8 cellular contexts compared by ENCODE assay signal in genomic region chr3:99023590-99024192, GRCh38.
A peak's percentile ranks its signal among the peaks of the same experiment; 100 is the strongest.
DNase-seq lines count a peak whose midpoint lies in the region; ATAC-seq and TF ChIP-seq lines count a peak whose summit lies in the region.

No MANE protein-coding gene starts in this region.

- no peak overlapping the region for H3K27ac ChIP-seq in right lobe of liver

- H3K4me3 ChIP-seq in right lobe of liver: no peak overlapping the region

- DNase-seq in NCI-H1436 (lab: John Stamatoyannopoulos, UW) (peak; percentile 36), NCI-H1436 treated with DMSO at 0.1 percent for 48 hours (lab: John Stamatoyannopoulos, UW) (no peak), LoVo (ENCODE audit: low spot score) (peak; percentile 35), astrocyte of the hippocampus (ENCODE audit: low read depth, low spot score) (peak; percentile 66), right lobe of liver (no peak), NCI-H226 (no peak)
- DNase-seq in activated CD4-positive, alpha-beta T cell treated with anti-CD3 and anti-CD28 coated beads, Interleukin-2, amount 50 U/mL, for 48 hours: no peak

- peak; percentile 56 to 66 (median 60) for TF ChIP-seq CTCF in right lobe of liver (IDR thresholded peaks at IDR 0.05)

- H3K4me1 ChIP-seq in right lobe of liver: no peaks in the 10 kb centered on the region

- WGBS in right lobe of liver (ENCODE audit: insufficient coverage, low coverage, low lambda C conversion rate, missing lambda C conversion rate): 20% methylated on average over 2 of the region's 2 CpGs

- no peaks in the 10 kb centered on the region for H3K9me3 ChIP-seq in right lobe of liver

- TF ChIP-seq POLR2A in right lobe of liver (IDR thresholded peaks at IDR 0.05): no peak

- ATAC-seq in GM21737 (IDR thresholded peaks at IDR 0.05; ENCODE audit: unreplicated experiment): peak; percentile 72
- ATAC-seq in right lobe of liver: peak; percentile 64 to 76 (median 70)

- no peaks in the 10 kb centered on the region for H3K27me3 ChIP-seq in right lobe of liver

- H3K36me3 ChIP-seq in right lobe of liver: no peaks in the 10 kb centered on the region

- intact Hi-C loops in right lobe of liver (cut with DNase I): no loop called here

Comparison
In these comparisons a context has a peak if more than half of its experiments do, and no peak if none do; other contexts are left out.
1. DNase-seq: peak in NCI-H1436 (single experiment), LoVo (single experiment) and astrocyte of the hippocampus (single experiment); none in NCI-H1436 treated with DMSO at 0.1 percent for 48 hours (single experiment), right lobe of liver (0 of 3), NCI-H226 (single experiment) and activated CD4-positive, alpha-beta T cell treated with anti-CD3 and anti-CD28 coated beads, Interleukin-2, amount 50 U/mL, for 48 hours (0 of 2).